9 cellular contexts compared by ENCODE assay signal in the genomic region with DNA sequence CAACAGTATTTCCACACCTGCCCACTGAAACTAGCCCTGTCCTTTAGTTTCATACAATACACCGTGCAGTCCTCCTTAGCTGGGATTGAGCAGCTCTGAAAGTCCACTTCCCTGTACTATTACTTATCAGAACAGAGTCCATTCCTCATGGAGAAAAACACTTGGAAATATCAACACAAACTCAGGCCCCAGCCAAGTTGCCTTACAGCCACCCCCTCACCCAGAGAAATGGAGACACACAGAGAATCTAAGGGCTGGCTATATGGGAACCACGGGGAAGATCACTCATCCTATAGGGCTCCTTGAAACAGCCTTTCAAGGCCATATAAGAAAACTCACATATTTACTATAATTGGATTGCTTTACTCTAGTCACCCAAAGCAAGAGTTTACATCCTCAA. TPM values are rescaled to one million over a fixed set of nuclear protein-coding genes. Genes with fewer than 3 reads are reported as not detected.
DNase-seq lines count a peak whose midpoint lies in the region; ATAC-seq and TF ChIP-seq lines count a peak whose summit lies in the region.
"Had no signal": no experiment of that assay in that cellular context is flagged by ENCODE, and none has a peak within 500 bp of the region (broad histone marks: within the 10 kb centered on the region; RNA-seq: fewer than 3 reads in every experiment).

No MANE protein-coding gene starts in this region.

- H3K36me3 Mint-ChIP-seq in activated naive CD8-positive, alpha-beta T cell treated with anti-CD3 and anti-CD28 coated beads, Interleukin-2, amount 50 U/mL, for 24 hours (ENCODE audit: low read depth): no peaks in the 10 kb centered on the region

- no peak for ATAC-seq in Panc1
- no peak for ATAC-seq in activated naive CD8-positive, alpha-beta T cell treated with anti-CD3 and anti-CD28 coated beads, Interleukin-2, amount 50 U/mL, for 24 hours

- H3K4me3 ChIP-seq in AG04450 (ENCODE audit: low read depth, low read length): peak overlapping the region; percentile 88
- H3K4me3 ChIP-seq in Panc1 (ENCODE audit: low read depth in 2 of 2, low read length in 2 of 2): peak overlapping the region; percentile 63 to 86
- H3K4me3 ChIP-seq in esophagus squamous epithelium: peak overlapping the region; percentile 81 to 96 (median 84)
- no peak overlapping the region for H3K4me3 ChIP-seq in neutrophil (ENCODE audit: low read depth in 1 of 2, low read length in 1 of 2)

- no peak overlapping the region for H3K27ac ChIP-seq in AG04450 (ENCODE audit: low read depth, low read length)
- H3K27ac ChIP-seq in Panc1 (ENCODE audit: low read length): peak overlapping the region; percentile 79
- H3K27ac ChIP-seq in esophagus squamous epithelium: peak overlapping the region; percentile 98
- H3K27ac ChIP-seq in neutrophil: peak overlapping the region; percentile 94

- no peaks in the 10 kb centered on the region for H3K27me3 Mint-ChIP-seq in activated naive CD8-positive, alpha-beta T cell treated with anti-CD3 and anti-CD28 coated beads, Interleukin-2, amount 50 U/mL, for 24 hours

- H3K36me3 ChIP-seq in Panc1 (ENCODE audit: control insufficient read depth, insufficient read depth, low read length) (no peaks in the 10 kb centered on the region), esophagus squamous epithelium (no peaks in the 10 kb centered on the region), neutrophil (no peaks in the 10 kb centered on the region)

- H3K4me1 ChIP-seq in Panc1 (ENCODE audit: control insufficient read depth, insufficient read depth, low read length): peaks cover 38% of the 10 kb centered on the region
- peaks cover 49 to 92% (median 70%) of the 10 kb centered on the region in 3 donors for H3K4me1 ChIP-seq in esophagus squamous epithelium
- H3K4me1 ChIP-seq in neutrophil (ENCODE audit: control insufficient read depth in 1 of 2, insufficient read depth in 1 of 2, low read depth in 1 of 2, low read length in 1 of 2): peaks cover 51 to 57% of the 10 kb centered on the region in 2 experiments

- H3K27me3 ChIP-seq in AG04450 (ENCODE audit: control insufficient read depth, insufficient read depth, low read length) (no peaks in the 10 kb centered on the region), Panc1 (ENCODE audit: control insufficient read depth, insufficient read depth, low read length) (no peaks in the 10 kb centered on the region), esophagus squamous epithelium (no peaks in the 10 kb centered on the region), neutrophil (no peaks in the 10 kb centered on the region)

- 17 to 30% methylated on average over 2 of the region's 2 CpGs for WGBS in esophagus squamous epithelium, 2 donors

- intact Hi-C loops in Panc1 (cut with micrococcal nuclease; ENCODE audit: unreplicated experiment): no loop called here
- intact Hi-C loops in esophagus squamous epithelium (cut with DNase I): no loop called here

- H3K27ac Mint-ChIP-seq in activated naive CD8-positive, alpha-beta T cell treated with anti-CD3 and anti-CD28 coated beads, Interleukin-2, amount 50 U/mL, for 24 hours: no peak overlapping the region

- TF ChIP-seq POLR2A in esophagus squamous epithelium (IDR thresholded peaks at IDR 0.05): no peak

- no peaks in the 10 kb centered on the region for H3K9me3 Mint-ChIP-seq in activated naive CD8-positive, alpha-beta T cell treated with anti-CD3 and anti-CD28 coated beads, Interleukin-2, amount 50 U/mL, for 24 hours

- no peak for DNase-seq in AG04450 (ENCODE audit: low read depth, low spot score)
- no peak for DNase-seq in Panc1 (ENCODE audit: low read depth, low spot score)
- no peak for DNase-seq in esophagus squamous epithelium (lab: John Stamatoyannopoulos, UW)
- no peak for DNase-seq in NCI-H2196 (lab: John Stamatoyannopoulos, UW; ENCODE audit: unreplicated experiment)
- no peak for DNase-seq in GM13976 (ENCODE audit: low spot score)
- no peak for DNase-seq in activated naive CD8-positive, alpha-beta T cell treated with anti-CD3 and anti-CD28 coated beads, Interleukin-2, amount 50 U/mL, for 24 hours
- no peak for DNase-seq in activated T-cell treated with anti-CD3 and anti-CD28 coated beads, Interleukin-2, amount 50 U/mL, for 1 hour
- DNase-seq: NCI-H774 had no signal

- peaks cover 37% of the 10 kb centered on the region for H3K4me1 Mint-ChIP-seq in activated naive CD8-positive, alpha-beta T cell treated with anti-CD3 and anti-CD28 coated beads, Interleukin-2, amount 50 U/mL, for 24 hours

- TF ChIP-seq CTCF in AG04450 (IDR thresholded peaks at IDR 0.05; ENCODE audit: low read depth, low read length) (no peak), Panc1 (IDR thresholded peaks at IDR 0.05) (no peak), esophagus squamous epithelium (IDR thresholded peaks at IDR 0.05) (no peak), neutrophil (IDR thresholded peaks at IDR 0.05) (no peak), GM13976 (IDR thresholded peaks at IDR 0.05; ENCODE audit: borderline replicate concordance, control extremely low read depth, extremely low read depth, insufficient read depth, missing control alignments) (no peak)

- BruUV-seq in Panc1 (replicated peaks; lab: Mats Ljungman, UMichigan): no TSS peak

- CTCF ChIA-PET in AG04450 (lab: Charles Lee): interaction anchor here (1.1 to 7.4 kb wide), 3 partner anchors 12 to 166 kb away, joined by 3 to 55 read pairs (median 6); no protein-coding TSS in a partner anchor
- CTCF ChIA-PET in Panc1 (lab: Charles Lee): no interaction called here

- in situ Hi-C loops in Panc1 (cut with HindIII; ENCODE audit: low pct_unique_long_range_greater_than_20kb, low sequenced_read_pairs): no loop called here
- in situ Hi-C loops in GM13976 (cut with MboI; ENCODE audit: low sequenced_read_pairs, unreplicated experiment): no loop called here

- POLR2A ChIA-PET in AG04450 (lab: Yijun Ruan, JAX): no interaction called here
- POLR2A ChIA-PET in Panc1 (lab: Charles Lee): no interaction called here

- H3K9me3 ChIP-seq in AG04450 (ENCODE audit: control insufficient read depth, insufficient read depth, low read length) (no peaks in the 10 kb centered on the region; the same call in 1 of the 2 replicates), Panc1 (ENCODE audit: control insufficient read depth, insufficient read depth, low read depth, low read length) (no peaks in the 10 kb centered on the region), esophagus squamous epithelium (no peaks in the 10 kb centered on the region), neutrophil (no peaks in the 10 kb centered on the region)

- no peak overlapping the region for H3K4me3 Mint-ChIP-seq in activated naive CD8-positive, alpha-beta T cell treated with anti-CD3 and anti-CD28 coated beads, Interleukin-2, amount 50 U/mL, for 24 hours

RNA-seq across cellular contexts. Expression of a gene that starts 1.9 kb away (rescaled TPM):
- polyA plus RNA-seq in AG04450 (2011; rRNA removed): 152 and 161 TPM in 2 replicates
- 152 and 164 TPM in 2 replicates for polyA minus RNA-seq in AG04450 (2011; rRNA and poly(A)+ RNA removed)
- total RNA-seq in Panc1 (2021; ENCODE audit: unreplicated experiment) (59.4 TPM), esophagus squamous epithelium (10 to 100 TPM; 50.3 to 91.2 (median 72.8) TPM)
- polyA plus RNA-seq in Panc1 (2012; ENCODE audit: insufficient read length): 34.8 TPM

RNA-seq across cellular contexts. Expression of a gene that starts 39.8 kb away (rescaled TPM):
- polyA plus RNA-seq in AG04450 (2011; rRNA removed): 0.06 TPM in 1 of 2 replicates, not detected in the other
- polyA minus RNA-seq in AG04450 (2011; rRNA and poly(A)+ RNA removed): 0.17 TPM in 1 of 2 replicates, not detected in the other
- total RNA-seq in Panc1 (2021; ENCODE audit: unreplicated experiment): 0.72 TPM
- 0.51 TPM for polyA plus RNA-seq in Panc1 (2012; ENCODE audit: insufficient read length)
- total RNA-seq in esophagus squamous epithelium: under 1 TPM in 2 of 4 donors, not detected in 2; 0.44 to 0.76 TPM

Comparison
In these comparisons a context has a peak if more than half of its experiments do, and no peak if none do; other contexts are left out.
1. H3K4me3 ChIP-seq: peak in AG04450 (single experiment), Panc1 (2 of 2) and esophagus squamous epithelium (4 of 4); none in neutrophil (0 of 2).